In the genomic region with DNA sequence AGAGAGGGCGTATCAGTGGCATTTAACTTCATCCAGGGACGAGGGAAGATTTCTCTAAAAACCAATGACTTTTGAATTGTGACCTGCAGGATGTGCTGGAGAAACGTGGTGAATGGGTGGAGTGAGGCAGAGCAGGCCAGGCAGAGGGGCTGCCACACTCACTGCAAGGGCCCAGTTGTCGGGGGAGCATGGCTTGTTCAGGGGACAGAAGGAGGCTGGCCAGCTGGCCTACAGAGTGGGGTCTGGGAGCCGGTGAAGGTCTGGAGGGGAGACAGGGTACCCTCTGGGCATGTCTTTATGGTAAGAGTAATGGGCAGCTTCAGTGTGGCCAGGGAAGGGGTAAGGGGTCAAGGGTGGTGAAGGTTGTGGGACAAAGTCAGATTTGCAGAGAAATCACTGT, we compare ENCODE assay signal across 23 cellular contexts.
"Had no signal": no experiment of that assay in that cellular context is flagged by ENCODE, and none has a peak within 500 bp of the region (broad histone marks: within the 10 kb centered on the region; RNA-seq: fewer than 3 reads in every experiment).

No MANE protein-coding gene starts in this region.

- H3K36me3 Mint-ChIP-seq: IgD-negative memory B cell had no signal

- H3K36me3 ChIP-seq: SJSA1 had no signal

- H3K27ac Mint-ChIP-seq: IgD-negative memory B cell had no signal

- H3K4me1 Mint-ChIP-seq: IgD-negative memory B cell had no signal

- H3K4me3 Mint-ChIP-seq: IgD-negative memory B cell had no signal

- H3K4me1 ChIP-seq: SJSA1 had no signal

- H3K27ac ChIP-seq: HL-60, KMS-11, SJSA1, SK-N-MC had no signal

- H3K27me3 ChIP-seq: SJSA1 had no signal

- DNase-seq: Kasumi-1, MM.1S, NCI-H1092 treated with DMSO at 0.1 percent for 48 hours, NCI-H1436, NCI-H187, NCI-H2029, NCI-H2081 treated with DMSO at 0.1 percent for 48 hours, NCI-H2171, NCI-H226, NCI-H446, NCI-H510A, NCI-H524 treated with DMSO at 0.1 percent for 48 hours, NCI-H69, NCI-H774, Right ventricle myocardium superior, RPMI8226, SIG-M5 had no signal

- H3K4me3 ChIP-seq: K562, SJSA1, SK-N-MC had no signal

- H3K9me3 ChIP-seq: SJSA1 had no signal

- ATAC-seq: K562 had no signal
